ENCODE assay signal across 4 cellular contexts in genomic region chr2:85152895-85153294, GRCh38.
TF ChIP-seq lines count a peak whose summit lies in the region.

No MANE protein-coding gene starts in this region.

TF ChIP-seq in HepG2, 621 proteins besides CTCF, POLR2A, EP300 and RAD21 (continues in another document):
- TF ChIP-seq ZNF788 (CRISPR knock-in tag; IDR thresholded peaks at IDR 0.05; ENCODE audit: borderline replicate concordance) (no peak), CREB1 (IDR thresholded peaks at IDR 0.05) (peak; percentile 35; the same call in 1 of the 2 replicates), CREB1 (CRISPR knock-in tag; IDR thresholded peaks at IDR 0.05) (no peak), RORA (CRISPR knock-in tag; IDR thresholded peaks at IDR 0.05) (no peak), CEBPB (IDR thresholded peaks at IDR 0.05; ENCODE audit: borderline replicate concordance, low read depth, low read length) (peak; percentile 57; the same call in 1 of the 2 replicates), THYN1 (CRISPR knock-in tag; IDR thresholded peaks at IDR 0.05; ENCODE audit: borderline replicate concordance, low read depth) (no peak), ZNF609 (CRISPR knock-in tag; IDR thresholded peaks at IDR 0.05; ENCODE audit: borderline replicate concordance) (no peak), NCOA1 (CRISPR knock-in tag; IDR thresholded peaks at IDR 0.05) (no peak), ZSCAN30 (CRISPR knock-in tag; IDR thresholded peaks at IDR 0.05) (no peak), ZNF558 (CRISPR knock-in tag; IDR thresholded peaks at IDR 0.05; ENCODE audit: borderline replicate concordance) (no peak)

TF ChIP-seq in HEK293, 187 proteins besides CTCF, POLR2A, EP300 and RAD21:
- TF ChIP-seq ATF2 (tag by site-specific recombination; IDR thresholded peaks at IDR 0.05; ENCODE audit: low read depth): peak; percentile 68
- no peak for TF ChIP-seq ZNF211 (tag by site-specific recombination; IDR thresholded peaks at IDR 0.05; ENCODE audit: low read depth)
- no peak for TF ChIP-seq ZNF792 (tag by site-specific recombination; IDR thresholded peaks at IDR 0.05)
- TF ChIP-seq SCRT1 (tag by site-specific recombination; IDR thresholded peaks at IDR 0.05; ENCODE audit: borderline replicate concordance): no peak
- no peak for TF ChIP-seq ZNF501 (tag by site-specific recombination; IDR thresholded peaks at IDR 0.05)
- no peak for TF ChIP-seq ZNF48 (tag by site-specific recombination; IDR thresholded peaks at IDR 0.05)
- peak; percentile 60 for TF ChIP-seq ZBTB17 (tag by site-specific recombination; IDR thresholded peaks at IDR 0.05)
- TF ChIP-seq ZNF692 (tag by site-specific recombination; IDR thresholded peaks at IDR 0.05): no peak
- TF ChIP-seq ZNF292 (tag by site-specific recombination; IDR thresholded peaks at IDR 0.05; ENCODE audit: borderline replicate concordance, low read depth): no peak
- TF ChIP-seq AEBP2 (tag by site-specific recombination; IDR thresholded peaks at IDR 0.05; ENCODE audit: borderline replicate concordance): no peak

TF ChIP-seq in IMR-90, 13 proteins besides CTCF, POLR2A, EP300 and RAD21:
- TF ChIP-seq CEBPB (IDR thresholded peaks at IDR 0.05; ENCODE audit: low read depth, low read length) (peak; percentile 58), BHLHE40 (IDR thresholded peaks at IDR 0.05; ENCODE audit: low read depth, low read length) (no peak)

TF ChIP-seq in K562, 482 proteins besides CTCF, POLR2A, EP300 and RAD21:
- TF ChIP-seq NR2C2 (CRISPR knock-in tag; IDR thresholded peaks at IDR 0.05) (no peak), NR2C2 (tag; IDR thresholded peaks at IDR 0.05) (no peak), ATF3 (IDR thresholded peaks at IDR 0.05) (peak; percentile 59), ATF3 (CRISPR knock-in tag; conservative IDR thresholded peaks at IDR 0.05) (no peak), CEBPG (CRISPR knock-in tag; IDR thresholded peaks at IDR 0.05) (no peak), CEBPG (tag; conservative IDR thresholded peaks at IDR 0.05 in 1 of 2, IDR thresholded peaks at IDR 0.05 in 1 of 2) (0 out of 4 replicates have a peak, but pooled peaks of 1 of the 2 experiments have one; percentile 13)
